ENCODE assay signal across 1 cellular context in genomic region chr22:50200333-50201190, GRCh38.
TF ChIP-seq lines count a peak whose summit lies in the region.

A gene with protein sequence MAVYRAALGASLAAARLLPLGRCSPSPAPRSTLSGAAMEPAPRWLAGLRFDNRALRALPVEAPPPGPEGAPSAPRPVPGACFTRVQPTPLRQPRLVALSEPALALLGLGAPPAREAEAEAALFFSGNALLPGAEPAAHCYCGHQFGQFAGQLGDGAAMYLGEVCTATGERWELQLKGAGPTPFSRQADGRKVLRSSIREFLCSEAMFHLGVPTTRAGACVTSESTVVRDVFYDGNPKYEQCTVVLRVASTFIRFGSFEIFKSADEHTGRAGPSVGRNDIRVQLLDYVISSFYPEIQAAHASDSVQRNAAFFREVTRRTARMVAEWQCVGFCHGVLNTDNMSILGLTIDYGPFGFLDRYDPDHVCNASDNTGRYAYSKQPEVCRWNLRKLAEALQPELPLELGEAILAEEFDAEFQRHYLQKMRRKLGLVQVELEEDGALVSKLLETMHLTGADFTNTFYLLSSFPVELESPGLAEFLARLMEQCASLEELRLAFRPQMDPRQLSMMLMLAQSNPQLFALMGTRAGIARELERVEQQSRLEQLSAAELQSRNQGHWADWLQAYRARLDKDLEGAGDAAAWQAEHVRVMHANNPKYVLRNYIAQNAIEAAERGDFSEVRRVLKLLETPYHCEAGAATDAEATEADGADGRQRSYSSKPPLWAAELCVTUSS (plus strand): TSS chr22:50201011. CDS start chr22:50201037, 26 bp downstream.

TF ChIP-seq in K562, 482 proteins besides CTCF, POLR2A, EP300 and RAD21 (continued from another document):
- TF ChIP-seq PATZ1 (CRISPR knock-in tag; IDR thresholded peaks at IDR 0.05; ENCODE audit: borderline replicate concordance) (no peak), ZNF184 (CRISPR knock-in tag; IDR thresholded peaks at IDR 0.05) (no peak), TAF15 (IDR thresholded peaks at IDR 0.05; ENCODE audit: low read depth, low read length) (no peak), IRF1 (CRISPR knock-in tag; IDR thresholded peaks at IDR 0.05; ENCODE audit: borderline replicate concordance) (no peak), ZNF431 (CRISPR knock-in tag; IDR thresholded peaks at IDR 0.05) (no peak), PHF8 (IDR thresholded peaks at IDR 0.05; ENCODE audit: borderline replicate concordance, low read length) (peak; percentile 76; the same call in 1 of the 2 replicates), MAZ (CRISPR knock-in tag; conservative IDR thresholded peaks at IDR 0.05 in 1 of 2, IDR thresholded peaks at IDR 0.05 in 1 of 2) (peak; percentile 42 to 44; a peak in 3 of 4 replicates), CHD2 (IDR thresholded peaks at IDR 0.05; ENCODE audit: low read depth, low read length) (peak; percentile 64; the same call in 1 of the 2 replicates), PURB (CRISPR knock-in tag; IDR thresholded peaks at IDR 0.05; ENCODE audit: low read depth) (no peak), SMAD3 (CRISPR knock-in tag; conservative IDR thresholded peaks at IDR 0.05) (no peak), ZNF280B (CRISPR knock-in tag; IDR thresholded peaks at IDR 0.05) (no peak), PTRF (tag; IDR thresholded peaks at IDR 0.05) (no peak)
- TF ChIP-seq, protein P1, sequence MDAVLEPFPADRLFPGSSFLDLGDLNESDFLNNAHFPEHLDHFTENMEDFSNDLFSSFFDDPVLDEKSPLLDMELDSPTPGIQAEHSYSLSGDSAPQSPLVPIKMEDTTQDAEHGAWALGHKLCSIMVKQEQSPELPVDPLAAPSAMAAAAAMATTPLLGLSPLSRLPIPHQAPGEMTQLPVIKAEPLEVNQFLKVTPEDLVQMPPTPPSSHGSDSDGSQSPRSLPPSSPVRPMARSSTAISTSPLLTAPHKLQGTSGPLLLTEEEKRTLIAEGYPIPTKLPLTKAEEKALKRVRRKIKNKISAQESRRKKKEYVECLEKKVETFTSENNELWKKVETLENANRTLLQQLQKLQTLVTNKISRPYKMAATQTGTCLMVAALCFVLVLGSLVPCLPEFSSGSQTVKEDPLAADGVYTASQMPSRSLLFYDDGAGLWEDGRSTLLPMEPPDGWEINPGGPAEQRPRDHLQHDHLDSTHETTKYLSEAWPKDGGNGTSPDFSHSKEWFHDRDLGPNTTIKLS (IDR thresholded peaks at IDR 0.05; ENCODE audit: borderline replicate concordance, low read depth), result no peak
- TF ChIP-seq, protein P2, sequence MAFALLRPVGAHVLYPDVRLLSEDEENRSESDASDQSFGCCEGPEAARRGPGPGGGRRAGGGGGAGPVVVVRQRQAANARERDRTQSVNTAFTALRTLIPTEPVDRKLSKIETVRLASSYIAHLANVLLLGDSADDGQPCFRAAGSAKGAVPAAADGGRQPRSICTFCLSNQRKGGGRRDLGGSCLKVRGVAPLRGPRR (CRISPR knock-in tag; IDR thresholded peaks at IDR 0.05), result no peak
